In genomic region chr9:133121200-133122166, GRCh38 we compare ENCODE assay signal across 1 cellular context.
A peak's percentile ranks its signal among the peaks of the same experiment; 100 is the strongest.
TF ChIP-seq lines count a peak whose summit lies in the region.

Gene RALGDS (minus strand): TSS chr9:133121240. CDS start chr9:133121154, 86 bp downstream.

TF ChIP-seq in K562, 482 proteins besides CTCF, POLR2A, EP300 and RAD21 (continued from another document and continues in another):
- no peak for TF ChIP-seq ZNF407 (IDR thresholded peaks at IDR 0.05; ENCODE audit: low read depth)
- peak; percentile 89 for TF ChIP-seq SPI1 (IDR thresholded peaks at IDR 0.05; ENCODE audit: borderline replicate concordance, low read depth, low read length)
- no peak for TF ChIP-seq POLR2AphosphoS5 (IDR thresholded peaks at IDR 0.05; ENCODE audit: control insufficient read depth, insufficient read depth, low read depth, low read length)
- TF ChIP-seq SMARCE1 (IDR thresholded peaks at IDR 0.05), result 0 out of 2 replicates have a peak, but pooled peaks have one; percentile 39
- TF ChIP-seq HCFC1 (IDR thresholded peaks at IDR 0.05; ENCODE audit: low read depth, low read length), result no peak
- TF ChIP-seq ZNF449 (CRISPR knock-in tag; IDR thresholded peaks at IDR 0.05), result no peak
- no peak for TF ChIP-seq ZC3H11A (IDR thresholded peaks at IDR 0.05; ENCODE audit: low read depth, low read length)
- TF ChIP-seq CEBPG (CRISPR knock-in tag; IDR thresholded peaks at IDR 0.05), result peak; percentile 75
- peak; percentile 84 to 91 for TF ChIP-seq CEBPG (tag; conservative IDR thresholded peaks at IDR 0.05 in 1 of 2, IDR thresholded peaks at IDR 0.05 in 1 of 2)
- peak in 1 of 2 experiments; percentile 47; a peak in 1 of 4 replicates for TF ChIP-seq FOXK2 (conservative IDR thresholded peaks at IDR 0.05 in 1 of 2, IDR thresholded peaks at IDR 0.05 in 1 of 2; ENCODE audit: low read depth in 2 of 2)
- peak; percentile 93 for TF ChIP-seq ATF7 (IDR thresholded peaks at IDR 0.05)
- no peak for TF ChIP-seq SIRT6 (IDR thresholded peaks at IDR 0.05; ENCODE audit: low read depth, low read length)
- TF ChIP-seq ZBTB2 (IDR thresholded peaks at IDR 0.05), result peak; percentile 53; the same call in 1 of the 2 replicates
- no peak for TF ChIP-seq ZNF184 (CRISPR knock-in tag; IDR thresholded peaks at IDR 0.05)
- 0 out of 2 replicates have a peak, but pooled peaks have one; percentile 8 for TF ChIP-seq PKNOX1 (IDR thresholded peaks at IDR 0.05)
- TF ChIP-seq HNRNPLL (IDR thresholded peaks at IDR 0.05; ENCODE audit: low read depth, low read length, poor library complexity, severe bottlenecking), result peak; percentile 76
- peak; percentile 35 to 55; a peak in 3 of 4 replicates for TF ChIP-seq MNT (conservative IDR thresholded peaks at IDR 0.05)
- no peak for TF ChIP-seq PHF20 (IDR thresholded peaks at IDR 0.05; ENCODE audit: partially characterized antibody)
- TF ChIP-seq HDGF (IDR thresholded peaks at IDR 0.05), result 0 out of 2 replicates have a peak, but pooled peaks have one; percentile 32
- 0 out of 2 replicates have a peak, but pooled peaks have one; percentile 23 for TF ChIP-seq ZBED1 (IDR thresholded peaks at IDR 0.05)
- no peak for TF ChIP-seq ZBTB5 (IDR thresholded peaks at IDR 0.05)
- peak; percentile 84 for TF ChIP-seq VEZF1 (CRISPR knock-in tag; IDR thresholded peaks at IDR 0.05)
- TF ChIP-seq NR3C1 (CRISPR knock-in tag; IDR thresholded peaks at IDR 0.05), result no peak
- 0 out of 2 replicates have a peak, but pooled peaks have one; percentile 42 for TF ChIP-seq TFAP4 (CRISPR knock-in tag; IDR thresholded peaks at IDR 0.05; ENCODE audit: borderline replicate concordance)
- TF ChIP-seq ZNF212 (CRISPR knock-in tag; IDR thresholded peaks at IDR 0.05), result no peak
- TF ChIP-seq CBFB (CRISPR knock-in tag; IDR thresholded peaks at IDR 0.05), result 0 out of 2 replicates have a peak, but pooled peaks have one; percentile 59
- peak; percentile 87; the same call in 1 of the 2 replicates for TF ChIP-seq ATF6 (CRISPR knock-in tag; IDR thresholded peaks at IDR 0.05)
- no peak for TF ChIP-seq LCOR (CRISPR knock-in tag; IDR thresholded peaks at IDR 0.05)
- no peak for TF ChIP-seq ATF2 (CRISPR knock-in tag; IDR thresholded peaks at IDR 0.05)
- TF ChIP-seq CTBP1 (IDR thresholded peaks at IDR 0.05; ENCODE audit: borderline replicate concordance), result peak; percentile 58; the same call in 1 of the 2 replicates
- no peak for TF ChIP-seq MCM5 (IDR thresholded peaks at IDR 0.05; ENCODE audit: low read depth)
- no peak for TF ChIP-seq CCAR2 (IDR thresholded peaks at IDR 0.05; ENCODE audit: low read depth, low read length)
- TF ChIP-seq NFE2 (IDR thresholded peaks at IDR 0.05; ENCODE audit: low read depth), result 0 out of 2 replicates have a peak, but pooled peaks have one; percentile 2
